ENCODE assay signal across 23 cellular contexts in genomic region chr5:157137691-157138090, GRCh38. TPM values are rescaled to one million over a fixed set of nuclear protein-coding genes. Genes with fewer than 3 reads are reported as not detected.
"Had no signal": no experiment of that assay in that cellular context is flagged by ENCODE, and none has a peak within 500 bp of the region (broad histone marks: within the 10 kb centered on the region; RNA-seq: fewer than 3 reads in every experiment).

No MANE protein-coding gene starts in this region.

- H3K4me3 Mint-ChIP-seq: activated naive CD8-positive, alpha-beta T cell; dendritic cell treated with granulocyte-macrophage colony-stimulating factor and Interleukin-4, amounts not matched to agents 40 ng/mL and 50 ng/mL, for 4 days; stimulated activated naive B cell treated with anti-CD40 and anti-IgM and Interleukin-4, amounts not matched to agents 10 μg/mL and 1 μg/mL and 100 μg/mL, for 72 hours; T-helper 2 cell treated with Interferon-gamma antibody and Interleukin-4, amounts not matched to agents 5 μg/mL and 100 μg/mL, for 36 hours had no signal

- H3K4me2 ChIP-seq: hepatocyte had no signal

- H3K27ac Mint-ChIP-seq: activated naive CD8-positive, alpha-beta T cell; dendritic cell treated with granulocyte-macrophage colony-stimulating factor and Interleukin-4, amounts not matched to agents 40 ng/mL and 50 ng/mL, for 4 days; T-helper 2 cell treated with Interferon-gamma antibody and Interleukin-4, amounts not matched to agents 5 μg/mL and 100 μg/mL, for 36 hours had no signal

- H3K9ac ChIP-seq: parathyroid adenoma had no signal

- DNase-seq: activated CD4-positive, alpha-beta T cell treated with anti-CD3 and anti-CD28 coated beads, Interleukin-2, amount 50 U/mL, for 1 hour; activated effector memory CD4-positive, alpha-beta T cell treated with anti-CD3 and anti-CD28 coated beads, Interleukin-2, amount 50 U/mL, for 16 hours; activated T-cell treated with anti-CD3 and anti-CD28 coated beads for 4 hours; brain microvascular endothelial cell; effector memory CD4-positive, alpha-beta T cell; kidney; left lung; mucosa of descending colon; naive thymus-derived CD4-positive, alpha-beta T cell; stimulated activated CD4-positive, alpha-beta T cell treated with anti-CD3 and anti-CD28 coated beads, Interleukin-15, amount 100 ng/mL, for 24 hours; stimulated activated CD4-positive, alpha-beta T cell treated with anti-CD3 and anti-CD28 coated beads, Interleukin-4, amount 100 ng/mL, for 1 hour; stimulated activated naive B cell treated with anti-CD40 and anti-IgM and Interleukin-4, amounts not matched to agents 10 μg/mL and 1 μg/mL and 100 μg/mL, for 72 hours; SW 1271; transverse colon had no signal

- H3K9me3 ChIP-seq: left lung, mucosa of descending colon, transverse colon had no signal

- H3K79me2 ChIP-seq: parathyroid adenoma had no signal

- H3K4me3 ChIP-seq: hepatocyte, left lung, mucosa of descending colon, transverse colon had no signal

- H3K9me3 Mint-ChIP-seq: dendritic cell treated with granulocyte-macrophage colony-stimulating factor and Interleukin-4, amounts not matched to agents 40 ng/mL and 50 ng/mL, for 4 days; stimulated activated naive B cell treated with anti-CD40 and anti-IgM and Interleukin-4, amounts not matched to agents 10 μg/mL and 1 μg/mL and 100 μg/mL, for 72 hours had no signal

- FAIRE-seq: kidney had no signal

- H2AFZ ChIP-seq: hepatocyte, parathyroid adenoma had no signal

- H3K27ac ChIP-seq: brain microvascular endothelial cell, hepatocyte, left lung, parathyroid adenoma, transverse colon had no signal

- ATAC-seq: left lung; mucosa of descending colon; naive thymus-derived CD4-positive, alpha-beta T cell; stimulated activated naive B cell treated with anti-CD40 and anti-IgM and Interleukin-4, amounts not matched to agents 10 μg/mL and 1 μg/mL and 100 μg/mL, for 72 hours had no signal

- H3K27me3 ChIP-seq: brain microvascular endothelial cell, hepatocyte, left lung, transverse colon had no signal

- H3K27me3 Mint-ChIP-seq: activated naive CD8-positive, alpha-beta T cell; dendritic cell treated with granulocyte-macrophage colony-stimulating factor and Interleukin-4, amounts not matched to agents 40 ng/mL and 50 ng/mL, for 4 days; naive thymus-derived CD4-positive, alpha-beta T cell; stimulated activated naive B cell treated with anti-CD40 and anti-IgM and Interleukin-4, amounts not matched to agents 10 μg/mL and 1 μg/mL and 100 μg/mL, for 72 hours had no signal

RNA-seq across cellular contexts. Expression of gene GARIN3, which starts 28.4 kb away (rescaled TPM):
- total RNA-seq: cerebellum; glomerular endothelial cell; hepatocyte; kidney; left lung; mucosa of descending colon; naive thymus-derived CD4-positive, alpha-beta T cell; SK-MEL-5; skeletal muscle tissue; transverse colon had no signal
- polyA plus RNA-seq: hepatocyte had no signal

RNA-seq across cellular contexts. Expression of gene HAVCR2, which starts 28.8 kb away (rescaled TPM):
- total RNA-seq: glomerular endothelial cell, SK-MEL-5 had no signal

RNA-seq across cellular contexts. Expression of gene ITK, which starts 42.9 kb away (rescaled TPM):
- total RNA-seq: glomerular endothelial cell had no signal
